In the genomic region with DNA sequence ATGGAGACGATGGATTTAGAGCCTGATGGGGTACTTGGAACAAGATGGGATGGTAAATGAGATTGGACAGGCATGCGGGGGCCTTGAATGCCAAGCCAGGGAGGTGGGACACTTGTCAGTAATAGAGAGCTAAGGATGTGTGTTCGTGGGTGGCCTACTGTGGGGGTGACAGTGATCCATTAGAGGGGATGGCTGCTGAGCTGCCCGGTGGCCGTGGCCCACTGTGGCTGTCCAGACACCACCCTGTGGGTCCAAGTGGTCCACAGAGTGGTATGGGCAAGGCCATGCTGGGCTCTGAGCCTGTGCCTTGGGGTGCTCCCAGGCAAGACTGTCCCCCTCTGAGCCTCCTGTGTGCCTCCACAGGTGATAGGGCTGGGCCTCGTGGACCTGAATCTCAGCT, we compare ENCODE assay signal across 18 cellular contexts. TPM values are rescaled to one million over a fixed set of nuclear protein-coding genes. Genes with fewer than 3 reads are reported as not detected.
DNase-seq lines count a peak whose midpoint lies in the region; ATAC-seq, FAIRE-seq and TF ChIP-seq lines count a peak whose summit lies in the region.
"Had no signal": no experiment of that assay in that cellular context is flagged by ENCODE, and none has a peak within 500 bp of the region (broad histone marks: within the 10 kb centered on the region; RNA-seq: fewer than 3 reads in every experiment).

No MANE protein-coding gene starts in this region.

- H3K4me3 ChIP-seq in astrocyte (ENCODE audit: insufficient read depth, low read depth, low read length) (no peak overlapping the region), neuronal stem cell (ENCODE audit: low read length in 2 of 2) (no peak overlapping the region), gastrocnemius medialis (no peak overlapping the region)
- H3K4me3 ChIP-seq: GM23338 had no signal

- H3K4me1 Mint-ChIP-seq in astrocyte (ENCODE audit: low read depth, unreplicated experiment), result peaks cover 4% of the 10 kb centered on the region

- H2BK12ac ChIP-seq in neuronal stem cell (ENCODE audit: low read length), result no peak overlapping the region

- H3K79me2 ChIP-seq in astrocyte (ENCODE audit: insufficient read depth, low read length), result no peaks in the 10 kb centered on the region

- H2BK120ac ChIP-seq in neuronal stem cell (ENCODE audit: low read depth, low read length), result no peak overlapping the region

- H3K36me3 Mint-ChIP-seq in astrocyte (ENCODE audit: low read depth, unreplicated experiment), result peaks cover 7% of the 10 kb centered on the region
- H3K36me3 Mint-ChIP-seq: CD4-positive, alpha-beta memory T cell had no signal

- H3K27ac ChIP-seq in astrocyte (ENCODE audit: low read depth, low read length) (no peak overlapping the region), neuronal stem cell (replicated peaks; ENCODE audit: low read length) (no peak overlapping the region), gastrocnemius medialis (peak overlapping the region in 3 of 4 donors; percentile 34 to 74 (median 69))

- no peak for TF ChIP-seq POLR2A in gastrocnemius medialis (IDR thresholded peaks at IDR 0.05)

- no peak overlapping the region for H2BK5ac ChIP-seq in neuronal stem cell (ENCODE audit: low read length)

- TF ChIP-seq CTCF in astrocyte (IDR thresholded peaks at IDR 0.05; ENCODE audit: insufficient read depth, low read depth, low read length) (no peak), gastrocnemius medialis (IDR thresholded peaks at IDR 0.05 in 4 of 5, conservative IDR thresholded peaks at IDR 0.05 in 1 of 5) (no peak)

- DNase-seq in astrocyte (ENCODE audit: low read depth), result no peak
- DNase-seq in neuronal stem cell (ENCODE audit: low spot score), result no peak
- no peak for DNase-seq in gastrocnemius medialis
- no peak for DNase-seq in NCI-H510A treated with DMSO at 0.1 percent for 48 hours (lab: John Stamatoyannopoulos, UW)
- DNase-seq: C1 segment of cervical spinal cord; Caco-2; CD4-positive, alpha-beta memory T cell; DMS153; DND-41; H9 had no signal

- H3K4me3 Mint-ChIP-seq in astrocyte (ENCODE audit: unreplicated experiment), result peak overlapping the region; percentile 14
- H3K4me3 Mint-ChIP-seq: CD4-positive, alpha-beta memory T cell; GM23338; H9 had no signal

- no peak overlapping the region for H3K4ac ChIP-seq in neuronal stem cell (ENCODE audit: low read length)

- no peak overlapping the region for H4K8ac ChIP-seq in neuronal stem cell (ENCODE audit: low read depth, low read length)

- H3K27me3 Mint-ChIP-seq in astrocyte (ENCODE audit: low read depth, unreplicated experiment), result peaks cover 8% of the 10 kb centered on the region
- H3K27me3 Mint-ChIP-seq: CD4-positive, alpha-beta memory T cell had no signal

- no peak overlapping the region for H3K18ac ChIP-seq in neuronal stem cell (ENCODE audit: low read length)

- FAIRE-seq in astrocyte (lab: Jason Lieb, UNC), result no peak
- FAIRE-seq: G401.6, GM12892 had no signal

- no peaks in the 10 kb centered on the region for H3K9me3 Mint-ChIP-seq in astrocyte (ENCODE audit: unreplicated experiment)
- H3K9me3 Mint-ChIP-seq: CD4-positive, alpha-beta memory T cell; GM23338; H9 had no signal

- H3K4me2 ChIP-seq in astrocyte (ENCODE audit: low read length) (no peak overlapping the region), neuronal stem cell (ENCODE audit: insufficient read depth, low read length, poor library complexity, severe bottlenecking) (peak overlapping the region; percentile 14)
- H3K4me2 ChIP-seq: GM23338 had no signal

- H3K36me3 ChIP-seq in astrocyte (ENCODE audit: insufficient read depth, low read length) (no peaks in the 10 kb centered on the region), neuronal stem cell (replicated peaks in 1 of 2; ENCODE audit: control insufficient read depth in 2 of 2, insufficient read depth in 2 of 2, low read length in 2 of 2) (peaks cover 7 to 20% of the 10 kb centered on the region in 2 donors), gastrocnemius medialis (peaks cover 0 to 37% of the 10 kb centered on the region in 2 donors)

- H4K20me1 ChIP-seq in astrocyte (ENCODE audit: insufficient read depth, low read length), result no peaks in the 10 kb centered on the region

- no peak overlapping the region for H3K9ac ChIP-seq in astrocyte (ENCODE audit: low read length)
- peak overlapping the region; percentile 34 for H3K9ac ChIP-seq in neuronal stem cell (ENCODE audit: low read depth, low read length, poor library complexity)

- peaks cover 4% of the 10 kb centered on the region for H3K4me1 ChIP-seq in astrocyte (ENCODE audit: insufficient read depth, low read length)
- peaks cover 4 to 6% of the 10 kb centered on the region in 2 donors for H3K4me1 ChIP-seq in neuronal stem cell (ENCODE audit: control insufficient read depth in 2 of 2, insufficient read depth in 1 of 2, low read depth in 1 of 2, low read length in 2 of 2)
- H3K4me1 ChIP-seq in gastrocnemius medialis, result peaks cover 25 to 33% of the 10 kb centered on the region in 2 donors

- no CpG with 5 or more reads among the region's 6 CpGs for WGBS in neuronal stem cell (ENCODE audit: extremely low coverage in 2 of 2, insufficient read length in 2 of 2, insufficient replicate concordance in 1 of 2), 2 donors

- no peaks in the 10 kb centered on the region for H3K79me1 ChIP-seq in neuronal stem cell (ENCODE audit: low read depth, low read length)

- peak overlapping the region; percentile 58 for H3K14ac ChIP-seq in neuronal stem cell (ENCODE audit: low read length)

- H3K27me3 ChIP-seq in astrocyte (ENCODE audit: insufficient read depth, low read length) (no peaks in the 10 kb centered on the region), neuronal stem cell (ENCODE audit: control insufficient read depth in 3 of 3, insufficient read depth in 3 of 3, low read depth in 1 of 3, low read length in 3 of 3) (no peaks in the 10 kb centered on the region), gastrocnemius medialis (no peaks in the 10 kb centered on the region)

- H2AFZ ChIP-seq in astrocyte (ENCODE audit: low read depth, low read length), result no peak overlapping the region
- no peak overlapping the region for H2AFZ ChIP-seq in neuronal stem cell (ENCODE audit: low read length)
- H2AFZ ChIP-seq: GM23338 had no signal

- no peaks in the 10 kb centered on the region for H3K9me3 ChIP-seq in astrocyte (ENCODE audit: insufficient read depth, low read depth, low read length)
- no peaks in the 10 kb centered on the region for H3K9me3 ChIP-seq in neuronal stem cell (replicated peaks in 1 of 2; ENCODE audit: control insufficient read depth in 2 of 2, insufficient read depth in 1 of 2, low read depth in 1 of 2, low read length in 2 of 2)
- no peaks in the 10 kb centered on the region for H3K9me3 ChIP-seq in gastrocnemius medialis
- H3K9me3 ChIP-seq: Caco-2 had no signal

- no peak overlapping the region for H2AK5ac ChIP-seq in neuronal stem cell (ENCODE audit: low read depth, low read length)

- in situ Hi-C loops in gastrocnemius medialis (cut with MboI; ENCODE audit: low sequenced_read_pairs in 4 of 4), result no loop called here

- ATAC-seq in gastrocnemius medialis (no peak), GM19035 (IDR thresholded peaks at IDR 0.05; ENCODE audit: unreplicated experiment) (no peak), GM18867 (IDR thresholded peaks at IDR 0.05; ENCODE audit: unreplicated experiment) (no peak)
- ATAC-seq: GM23338, HCT116 had no signal

- no peak overlapping the region for H3K23ac ChIP-seq in neuronal stem cell (ENCODE audit: low read depth, low read length, poor library complexity)

- no peak overlapping the region for H3K27ac Mint-ChIP-seq in astrocyte (ENCODE audit: unreplicated experiment)
- H3K27ac Mint-ChIP-seq: GM23338 had no signal

- H4K91ac ChIP-seq in neuronal stem cell (ENCODE audit: low read depth, low read length, poor library complexity), result no peak overlapping the region

- H2BK15ac ChIP-seq in neuronal stem cell (ENCODE audit: low read length), result no peak overlapping the region

- intact Hi-C loops in gastrocnemius medialis (cut with DNase I; ENCODE audit: low total_unique reads), result no loop called here

RNA-seq across cellular contexts. Expression of gene CAND2, which starts 17.5 kb away (rescaled TPM):
- total RNA-seq in astrocyte (3.8 and 4.6 TPM in 2 replicates), gastrocnemius medialis (100 to 1,000 TPM; 133 to 308 (median 181) TPM)
- 3.1 TPM for polyA plus RNA-seq in neuronal stem cell (2013, experiment 1 of 2)
- polyA plus RNA-seq in neuronal stem cell (2013, experiment 2 of 2), result 3.1 TPM
- total RNA-seq: Caco-2 had no signal

RNA-seq across cellular contexts. Expression of gene RPL32, which starts 27.4 kb away (rescaled TPM):
- total RNA-seq in astrocyte (1,349 and 1,479 TPM in 2 replicates), gastrocnemius medialis (1,000 to 10,000 TPM in 2 of 4 donors, 100 to 1,000 TPM in 2; 765 to 1,204 (median 990) TPM)
- polyA plus RNA-seq in neuronal stem cell (2013, experiment 1 of 2), result 2,661 TPM
- 2,611 TPM for polyA plus RNA-seq in neuronal stem cell (2013, experiment 2 of 2)

RNA-seq across cellular contexts. Expression of gene TMEM40, which starts 54.9 kb away (rescaled TPM):
- total RNA-seq in astrocyte, result 1.3 and 2.0 TPM in 2 replicates
- polyA plus RNA-seq in neuronal stem cell (2013, experiment 1 of 2), result 0.03 TPM
- not detected for polyA plus RNA-seq in neuronal stem cell (2013, experiment 2 of 2)
- total RNA-seq in gastrocnemius medialis, result 1 to 10 TPM in 1 of 4 donors, under 1 TPM in 1, not detected in 2; 0.62 to 1.2 TPM
- total RNA-seq: A172; A673; CD4-positive, alpha-beta memory T cell; H9 had no signal
- polyA plus RNA-seq: CD4-positive, alpha-beta memory T cell had no signal

Comparison
In these comparisons a context has a peak if more than half of its experiments do, and no peak if none do; other contexts are left out.
1. H3K27ac ChIP-seq: peak in gastrocnemius medialis (3 of 4); none in astrocyte (single experiment) and neuronal stem cell (single experiment).
2. RNA of gene CAND2, which starts 17.5 kb away (total RNA-seq): 133 to 308 TPM in gastrocnemius medialis; 3.8 to 4.6 TPM in astrocyte; every median in the first group is over 10 times any median in the second.